Comparison of ENCODE assay signal across 1 cellular context in the genomic region with DNA sequence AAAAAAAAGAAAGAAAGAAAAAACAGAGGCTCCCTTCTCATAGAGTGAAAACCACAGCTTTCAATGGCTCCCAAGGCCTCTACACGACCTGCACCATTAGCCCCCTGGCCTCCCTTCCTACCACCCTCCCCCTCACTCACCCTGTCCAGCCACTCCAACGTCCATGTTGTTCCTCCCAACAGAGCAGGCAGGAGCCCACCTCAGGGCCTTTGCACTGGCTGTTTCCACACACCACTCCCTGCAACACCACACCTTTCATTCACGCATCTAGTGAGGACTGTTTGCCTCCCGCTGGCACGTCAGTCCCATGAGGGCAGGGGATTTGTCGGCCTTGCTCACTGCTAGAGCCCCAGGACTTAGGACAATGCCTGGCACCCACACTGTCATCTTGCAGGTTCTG.
TF ChIP-seq lines count a peak whose summit lies in the region.

No MANE protein-coding gene starts in this region.

TF ChIP-seq in HEK293, 187 proteins besides CTCF, POLR2A, EP300 and RAD21 (continued from another document):
- TF ChIP-seq PRDM2 (tag by site-specific recombination; IDR thresholded peaks at IDR 0.05; ENCODE audit: borderline replicate concordance): no peak
